2 cellular contexts compared by ENCODE assay signal in genomic region chr13:99566125-99567083, GRCh38.
TF ChIP-seq lines count a peak whose summit lies in the region.

No MANE protein-coding gene starts in this region.

TF ChIP-seq in GM23338, 12 proteins besides CTCF, POLR2A, EP300 and RAD21:
- no peak for TF ChIP-seq EZH2 (IDR thresholded peaks at IDR 0.05; ENCODE audit: low read depth, unreplicated experiment)
- no peak for TF ChIP-seq ZNF114 (CRISPR knock-in tag; IDR thresholded peaks at IDR 0.05)
- TF ChIP-seq REST (IDR thresholded peaks at IDR 0.05; ENCODE audit: unreplicated experiment), result no peak
- no peak for TF ChIP-seq POLR2AphosphoS5 (IDR thresholded peaks at IDR 0.05; ENCODE audit: low read depth)
- no peak for TF ChIP-seq ETS1 (IDR thresholded peaks at IDR 0.05)
- TF ChIP-seq JUNB (IDR thresholded peaks at IDR 0.05; ENCODE audit: unreplicated experiment), result no peak
TF ChIP-seq in GM23338: peak in this region for 0.

TF ChIP-seq in GM12878, 131 proteins besides CTCF, POLR2A, EP300 and RAD21 (continued from another document):
- TF ChIP-seq RELB (IDR thresholded peaks at IDR 0.05; ENCODE audit: low read depth) (no peak), IRF5 (IDR thresholded peaks at IDR 0.05; ENCODE audit: borderline replicate concordance) (no peak), USF1 (IDR thresholded peaks at IDR 0.05; ENCODE audit: borderline replicate concordance, extremely low read length, insufficient read depth, low read depth, low read length) (no peak)
